Comparison of ENCODE assay signal across 30 cellular contexts in the genomic region with DNA sequence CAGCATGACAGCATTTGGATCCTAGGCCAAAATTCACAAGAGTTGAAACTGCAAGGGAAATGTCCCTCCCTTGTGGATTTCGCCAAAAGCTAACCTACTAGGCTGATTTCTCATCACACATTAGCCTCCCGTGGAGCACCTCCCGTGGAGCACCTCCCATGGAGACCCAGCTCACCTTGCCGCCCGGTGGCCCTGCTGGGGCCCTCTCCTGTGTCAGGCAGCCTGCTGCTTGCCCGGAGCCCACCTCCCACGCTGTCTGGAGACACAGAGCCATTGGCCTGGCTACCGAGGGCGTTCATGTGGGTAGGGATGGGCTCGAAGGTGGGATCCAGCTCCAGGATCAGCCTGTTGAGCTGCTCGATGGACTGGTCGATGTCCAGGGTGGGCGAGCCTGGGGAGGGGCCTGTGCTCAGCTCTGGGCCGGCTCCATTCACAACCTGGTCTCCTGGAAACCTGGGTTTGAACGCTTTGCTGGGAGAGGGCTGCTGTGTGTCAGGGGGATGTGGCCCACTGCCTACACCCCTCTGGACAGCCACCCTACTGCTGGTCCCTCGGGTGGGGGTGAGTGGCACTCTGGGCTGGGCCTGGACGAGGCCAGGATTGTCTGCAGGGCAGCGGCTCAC.
"Had no signal": no experiment of that assay in that cellular context is flagged by ENCODE, and none has a peak within 500 bp of the region (broad histone marks: within the 10 kb centered on the region; RNA-seq: fewer than 3 reads in every experiment).

No MANE protein-coding gene starts in this region.

- H3K9me3 Mint-ChIP-seq: activated CD8-positive, alpha-beta T cell treated with anti-CD3 and anti-CD28 coated beads for 36 hours; activated naive CD4-positive, alpha-beta T cell treated with anti-CD3 and anti-CD28 coated beads, Interleukin-2, amount 50 U/mL, for 72 hours; activated naive CD8-positive, alpha-beta T cell treated with anti-CD3 and anti-CD28 coated beads, Interleukin-2, amount 50 U/mL, for 24 hours; activated T-helper 1 cell treated with anti-CD3 and anti-CD28 coated beads, Interleukin-12 subunit alpha, Interleukin-12 subunit beta, Interleukin-2, Interleukin-4 antibody, amounts not matched to agents 30 ng/mL and 10 ng/mL and 1 ng/mL, durations not matched to agents 14 hours and 24 hours and 36 hours; brain had no signal

- H3K27ac Mint-ChIP-seq: activated CD8-positive, alpha-beta T cell treated with anti-CD3 and anti-CD28 coated beads for 36 hours; activated naive CD4-positive, alpha-beta T cell treated with anti-CD3 and anti-CD28 coated beads, Interleukin-2, amount 50 U/mL, for 72 hours; activated naive CD8-positive, alpha-beta T cell treated with anti-CD3 and anti-CD28 coated beads, Interleukin-2, amount 50 U/mL, for 24 hours; activated T-helper 1 cell treated with anti-CD3 and anti-CD28 coated beads, Interleukin-12 subunit alpha, Interleukin-12 subunit beta, Interleukin-2, Interleukin-4 antibody, amounts not matched to agents 30 ng/mL and 10 ng/mL and 1 ng/mL, durations not matched to agents 14 hours and 24 hours and 36 hours; brain had no signal

- H3K9ac ChIP-seq: SK-N-SH had no signal

- H3K4me3 ChIP-seq: Peyer's patch, SJCRH30 had no signal

- DNase-seq: activated CD4-positive, alpha-beta T cell treated with anti-CD3 and anti-CD28 coated beads for 4 hours; activated CD8-positive, alpha-beta memory T cell treated with anti-CD3 and anti-CD28 coated beads, Interleukin-2, amount 50 U/mL, for 4 hours; activated CD8-positive, alpha-beta T cell treated with anti-CD3 and anti-CD28 coated beads for 36 hours; activated effector memory CD4-positive, alpha-beta T cell treated with Interleukin-2 at 50 U/mL for 16 hours; activated naive CD4-positive, alpha-beta T cell; activated naive CD8-positive, alpha-beta T cell treated with anti-CD3 and anti-CD28 coated beads, Interleukin-2, amount 50 U/mL, for 24 hours; activated T-cell treated with anti-CD3 and anti-CD28 coated beads, Interleukin-2, amount 50 U/mL, for 1 hour; amygdala; KG1; NCI-H1092; NCI-H1436; NCI-H187 treated with DMSO at 0.1 percent for 48 hours; NCI-H2081 treated with DMSO at 0.1 percent for 48 hours; NCI-H2171; NCI-H2227 treated with DMSO at 0.1 percent for 48 hours; NCI-H446 treated with DMSO at 0.1 percent for 48 hours; NCI-H526; NCI-H82; NK-92 treated with Interleukin-12 subunit alpha and Interleukin-12 subunit beta, amount 100 ng/mL, for 24 hours; OCI-M1; Peyer's patch; Right ventricle myocardium superior; SJCRH30; SK-N-SH; T-helper 1 cell had no signal

- H3K4me1 Mint-ChIP-seq: activated naive CD8-positive, alpha-beta T cell treated with anti-CD3 and anti-CD28 coated beads, Interleukin-2, amount 50 U/mL, for 24 hours had no signal

- H3K27me3 ChIP-seq: Peyer's patch, SJCRH30 had no signal

- FAIRE-seq: astrocyte had no signal

- H3K4me2 ChIP-seq: SK-N-SH had no signal

- H3K4me3 Mint-ChIP-seq: activated CD8-positive, alpha-beta T cell treated with anti-CD3 and anti-CD28 coated beads for 36 hours; activated naive CD8-positive, alpha-beta T cell treated with anti-CD3 and anti-CD28 coated beads, Interleukin-2, amount 50 U/mL, for 24 hours; activated T-helper 1 cell treated with anti-CD3 and anti-CD28 coated beads, Interleukin-12 subunit alpha, Interleukin-12 subunit beta, Interleukin-2, Interleukin-4 antibody, amounts not matched to agents 30 ng/mL and 10 ng/mL and 1 ng/mL, durations not matched to agents 14 hours and 24 hours and 36 hours; brain had no signal

- H3K36me3 Mint-ChIP-seq: activated naive CD4-positive, alpha-beta T cell treated with anti-CD3 and anti-CD28 coated beads, Interleukin-2, amount 50 U/mL, for 72 hours had no signal

- H3K27me3 Mint-ChIP-seq: brain had no signal

- H3K27ac ChIP-seq: SJCRH30, VCaP had no signal

- H3K9me3 ChIP-seq: Peyer's patch, SJCRH30, SK-N-SH had no signal
